In the genomic region with DNA sequence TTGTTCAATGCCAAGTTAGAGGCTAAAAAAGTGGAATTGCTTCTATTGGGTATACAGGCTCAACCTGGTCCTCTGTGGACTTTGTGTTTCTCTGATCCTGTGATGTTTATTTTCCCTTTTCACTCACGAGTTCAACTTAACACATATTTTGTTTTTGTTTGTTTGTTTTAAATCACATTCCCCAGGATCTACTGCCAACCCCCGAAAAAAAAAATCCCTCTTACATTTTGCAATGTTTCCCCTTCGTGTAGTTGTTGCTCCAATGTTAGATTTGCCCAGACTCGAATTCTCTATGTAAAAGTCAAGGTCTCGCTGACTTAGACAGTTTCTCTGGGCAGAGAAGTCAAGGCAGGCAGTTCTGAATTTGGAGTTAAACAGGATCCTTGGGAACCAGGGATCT, we compare ENCODE assay signal across 11 cellular contexts.
"Had no signal": no experiment of that assay in that cellular context is flagged by ENCODE, and none has a peak within 500 bp of the region (broad histone marks: within the 10 kb centered on the region; RNA-seq: fewer than 3 reads in every experiment).

No MANE protein-coding gene starts in this region.

- H3K9ac ChIP-seq: GM23248 had no signal

- FAIRE-seq: H1, H54 had no signal

- ATAC-seq: GM23338, HCT116 had no signal

- H3K36me3 ChIP-seq: HAP-1 had no signal

- H3K9me3 ChIP-seq: HAP-1 had no signal

- H3K4me3 ChIP-seq: GM23248, GM23338, HAP-1 had no signal

- H3K27ac ChIP-seq: GM23248 had no signal

- H3K4me3 Mint-ChIP-seq: GM23338, H9, HFFc6 had no signal

- H3K4me2 ChIP-seq: GM23338 had no signal

- DNase-seq: GM23248, GOT3, H7, H9, HCEC 1CT, HFFc6 had no signal

- H2AFZ ChIP-seq: GM23248, GM23338 had no signal

- H3K27ac Mint-ChIP-seq: GM23338, H9, HFFc6 had no signal

- H3K4me1 ChIP-seq: HAP-1 had no signal
